In genomic region chr5:172593721-172594120, GRCh38 we compare ENCODE assay signal across 17 cellular contexts. TPM values are rescaled to one million over a fixed set of nuclear protein-coding genes. Genes with fewer than 3 reads are reported as not detected.
A peak's percentile ranks its signal among the peaks of the same experiment; 100 is the strongest.
DNase-seq lines count a peak whose midpoint lies in the region; TF ChIP-seq lines count a peak whose summit lies in the region.
"Had no signal": no experiment of that assay in that cellular context is flagged by ENCODE, and none has a peak within 500 bp of the region (broad histone marks: within the 10 kb centered on the region; RNA-seq: fewer than 3 reads in every experiment).

No MANE protein-coding gene starts in this region.

- no peaks in the 10 kb centered on the region for H3K9me3 ChIP-seq in endodermal cell (ENCODE audit: control insufficient read depth, low read length)
- H3K9me3 ChIP-seq in Karpas-422 (ENCODE audit: low read length): no peaks in the 10 kb centered on the region

- TF ChIP-seq CTCF in endodermal cell (conservative IDR thresholded peaks at IDR 0.05): no peak
- no peak for TF ChIP-seq CTCF in nephron progenitor cell (IDR thresholded peaks at IDR 0.05)

- H3K27me3 Mint-ChIP-seq in endodermal cell (ENCODE audit: insufficient read depth) (peaks cover 2% of the 10 kb centered on the region), nephron progenitor cell (ENCODE audit: low read depth, poor library complexity) (peaks cover 25% of the 10 kb centered on the region)
- H3K27me3 Mint-ChIP-seq: CD4-positive, alpha-beta T cell had no signal

- H3K36me3 Mint-ChIP-seq in endodermal cell (ENCODE audit: low read depth) (no peaks in the 10 kb centered on the region), nephron progenitor cell (ENCODE audit: low read depth) (no peaks in the 10 kb centered on the region)
- H3K36me3 Mint-ChIP-seq: CD8-positive, alpha-beta memory T cell had no signal

- H3K9me2 ChIP-seq in Karpas-422 (replicated peaks; ENCODE audit: insufficient read depth, low read length): no peaks in the 10 kb centered on the region

- 92 to 96% methylated on average over 5 to 7 of the region's 7 CpGs for WGBS in endodermal cell (ENCODE audit: insufficient coverage in 1 of 2, insufficient read length in 1 of 2), 2 experiments

- no peak overlapping the region for H2AFZ ChIP-seq in Karpas-422 (ENCODE audit: low read length)
- H2AFZ ChIP-seq: GM23248 had no signal

- peak; percentile 15 for DNase-seq in CD1c-positive myeloid dendritic cell (ENCODE audit: extremely low spot score)
- DNase-seq in endodermal cell: peak; percentile 20
- DNase-seq in nephron progenitor cell: no peak
- DNase-seq in NCI-H526 treated with DMSO at 0.1 percent for 48 hours (lab: John Stamatoyannopoulos, UW): no peak
- DNase-seq in C1 segment of cervical spinal cord (lab: John Stamatoyannopoulos, UW): no peak
- DNase-seq in Karpas-422: no peak
- DNase-seq: CD8-positive, alpha-beta memory T cell; DMS 273 treated with DMSO at 0.1 percent for 48 hours; DMS79; EL; GDM1; GM23248; H7; HCEC 1CT had no signal

- H3K9me3 Mint-ChIP-seq in endodermal cell (no peaks in the 10 kb centered on the region), nephron progenitor cell (no peaks in the 10 kb centered on the region)
- H3K9me3 Mint-ChIP-seq: CD4-positive, alpha-beta T cell; CD8-positive, alpha-beta memory T cell had no signal

- H3K27ac Mint-ChIP-seq in endodermal cell: no peak overlapping the region
- peak overlapping the region; percentile 28 for H3K27ac Mint-ChIP-seq in nephron progenitor cell
- H3K27ac Mint-ChIP-seq: CD4-positive, alpha-beta T cell; CD8-positive, alpha-beta memory T cell had no signal

- H3K9ac ChIP-seq in endodermal cell (ENCODE audit: extremely low read depth, low read length, poor library complexity, severe bottlenecking) (no peak overlapping the region), Karpas-422 (ENCODE audit: low read length) (no peak overlapping the region)
- H3K9ac ChIP-seq: GM23248 had no signal

- H3K4me3 Mint-ChIP-seq in endodermal cell (no peak overlapping the region), nephron progenitor cell (no peak overlapping the region)
- H3K4me3 Mint-ChIP-seq: CD4-positive, alpha-beta T cell; CD8-positive, alpha-beta memory T cell had no signal

- no peaks in the 10 kb centered on the region for H3K27me3 ChIP-seq in endodermal cell (ENCODE audit: control insufficient read depth, insufficient read depth, low read length, poor library complexity, severe bottlenecking)
- no peaks in the 10 kb centered on the region for H3K27me3 ChIP-seq in Karpas-422 (ENCODE audit: low read length)

- H3K36me3 ChIP-seq in endodermal cell (ENCODE audit: control insufficient read depth, insufficient read depth, low read length) (no peaks in the 10 kb centered on the region), Karpas-422 (ENCODE audit: insufficient read depth, low read length) (no peaks in the 10 kb centered on the region)

- H4K20me1 ChIP-seq in Karpas-422 (ENCODE audit: insufficient read depth, low read depth, low read length): no peaks in the 10 kb centered on the region

- H3K4me1 ChIP-seq in endodermal cell (ENCODE audit: control insufficient read depth, insufficient read depth, low read length): no peaks in the 10 kb centered on the region
- no peaks in the 10 kb centered on the region for H3K4me1 ChIP-seq in Karpas-422 (ENCODE audit: low read length)

- H3K4me2 ChIP-seq in Karpas-422 (ENCODE audit: low read depth, low read length, poor library complexity, severe bottlenecking): no peak overlapping the region

- H3K4me3 ChIP-seq in endodermal cell (ENCODE audit: low read length) (no peak overlapping the region), Karpas-422 (ENCODE audit: low read length) (no peak overlapping the region)
- H3K4me3 ChIP-seq: GM12878, GM23248 had no signal

- H3K4me1 Mint-ChIP-seq in endodermal cell (no peaks in the 10 kb centered on the region), nephron progenitor cell (peaks cover 28% of the 10 kb centered on the region)
- H3K4me1 Mint-ChIP-seq: CD8-positive, alpha-beta memory T cell had no signal

- no peak overlapping the region for H3K27ac ChIP-seq in endodermal cell (ENCODE audit: low read depth, low read length)
- no peak overlapping the region for H3K27ac ChIP-seq in Karpas-422 (ENCODE audit: low read length)
- H3K27ac ChIP-seq: C4-2B, GM23248 had no signal

- H3K79me2 ChIP-seq in Karpas-422 (ENCODE audit: low read length): no peaks in the 10 kb centered on the region

RNA-seq across cellular contexts. Expression of gene NEURL1B, which starts 47.3 kb away (rescaled TPM):
- 1 to 10 TPM; 4.9 to 6.3 TPM for total RNA-seq in endodermal cell
- polyA plus RNA-seq in endodermal cell (2013, experiment 1 of 2): 10.1 TPM
- 11.1 TPM for polyA plus RNA-seq in endodermal cell (2013, experiment 2 of 2)
- total RNA-seq in Karpas-422 (2014; rRNA removed; shearing (Covaris generic); ENCODE audit: low replicate concordance): not detected in 2 replicates
- polyA plus RNA-seq: CD8-positive, alpha-beta memory T cell had no signal

Comparison
In these comparisons a context has a peak if more than half of its experiments do, and no peak if none do; other contexts are left out.
1. DNase-seq: peak in CD1c-positive myeloid dendritic cell (single experiment) and endodermal cell (single experiment); none in nephron progenitor cell (single experiment), NCI-H526 treated with DMSO at 0.1 percent for 48 hours (single experiment), C1 segment of cervical spinal cord (0 of 14) and Karpas-422 (single experiment).